ENCODE assay signal across 15 cellular contexts in the genomic region with DNA sequence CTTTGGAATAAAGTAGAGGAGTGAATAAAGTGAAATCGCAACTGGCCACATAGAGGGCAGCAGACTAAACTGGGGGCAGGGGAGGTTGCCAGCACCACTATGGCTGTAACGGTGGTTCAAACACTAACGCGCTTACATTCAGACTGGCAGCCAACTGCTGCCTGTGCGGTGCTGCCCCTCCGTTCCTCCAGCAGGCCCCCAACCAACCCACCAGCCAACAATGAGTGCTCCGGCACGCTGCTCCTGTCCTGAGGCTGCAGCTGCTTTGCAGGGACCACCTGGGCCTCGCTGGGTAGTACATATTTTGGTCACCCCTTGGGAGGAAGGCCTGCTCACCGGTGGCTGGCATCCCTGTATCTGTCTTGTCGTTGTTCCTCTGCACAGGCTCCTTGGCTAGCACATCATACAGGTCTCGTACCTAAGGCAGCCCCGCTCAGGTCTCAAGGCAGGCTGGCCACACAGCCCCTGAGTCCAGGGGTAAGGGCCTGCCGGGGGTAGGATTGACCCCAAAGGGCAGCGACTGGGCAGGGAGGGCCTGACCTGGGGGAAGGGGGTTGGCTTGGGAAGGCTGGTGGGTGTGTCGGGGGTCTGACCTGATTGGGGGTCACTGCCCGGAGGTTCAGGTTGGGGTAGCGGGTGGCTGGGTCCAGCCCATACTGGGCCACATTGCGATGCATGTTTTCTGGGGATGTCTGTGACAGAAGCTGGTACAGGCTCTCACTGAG. TPM values are rescaled to one million over a fixed set of nuclear protein-coding genes. Genes with fewer than 3 reads are reported as not detected.
DNase-seq lines count a peak whose midpoint lies in the region; ATAC-seq lines count a peak whose summit lies in the region.
"Had no signal": no experiment of that assay in that cellular context is flagged by ENCODE, and none has a peak within 500 bp of the region (broad histone marks: within the 10 kb centered on the region; RNA-seq: fewer than 3 reads in every experiment).

No MANE protein-coding gene starts in this region.

- no peaks in the 10 kb centered on the region for H3K9me3 ChIP-seq in effector memory CD4-positive, alpha-beta T cell (ENCODE audit: control insufficient read depth, low read length)
- H3K9me3 ChIP-seq: heart right ventricle had no signal

- H3K4me3 ChIP-seq in effector memory CD4-positive, alpha-beta T cell (ENCODE audit: insufficient read depth, low read depth, low read length, poor library complexity, severe bottlenecking) = no peak overlapping the region
- H3K4me3 ChIP-seq: GM23248, heart right ventricle, neural progenitor cell had no signal

- H3K36me3 ChIP-seq in effector memory CD4-positive, alpha-beta T cell (ENCODE audit: control insufficient read depth, insufficient read depth, low read length) = peaks cover 33% of the 10 kb centered on the region
- H3K36me3 ChIP-seq: neural progenitor cell had no signal

- H3K4me1 ChIP-seq in effector memory CD4-positive, alpha-beta T cell (ENCODE audit: control insufficient read depth, insufficient read depth, low read length, poor library complexity, severe bottlenecking) = peaks cover 21% of the 10 kb centered on the region

- POLR2A ChIA-PET in T-cell (lab: Charles Lee) = interaction anchor here in 1 of 2 donors (0.6 to 1.5 kb wide), 2 partner anchors 8 to 14 kb away, joined by 3 to 16 read pairs; a partner anchor contains a TSS

- no peaks in the 10 kb centered on the region for H3K27me3 Mint-ChIP-seq in activated T-cell treated with anti-CD3 and anti-CD28 coated beads, Interleukin-2, amount 50 U/mL, for 24 hours
- no peaks in the 10 kb centered on the region for H3K27me3 Mint-ChIP-seq in T-cell

- no peaks in the 10 kb centered on the region for H3K9me3 Mint-ChIP-seq in activated T-cell treated with anti-CD3 and anti-CD28 coated beads, Interleukin-2, amount 50 U/mL, for 24 hours
- no peaks in the 10 kb centered on the region for H3K9me3 Mint-ChIP-seq in T-cell
- no peaks in the 10 kb centered on the region for H3K9me3 Mint-ChIP-seq in stimulated activated effector memory CD8-positive, alpha-beta T cell treated with anti-CD3 and anti-CD28 coated beads, Interleukin-12 subunit alpha, Interleukin-12 subunit beta, amount 100 ng/mL, for 72 hours
- H3K9me3 Mint-ChIP-seq: neural progenitor cell had no signal

- no peak for ATAC-seq in T-cell (replicated peaks in 1 of 4)
- no peak for ATAC-seq in stimulated activated effector memory CD8-positive, alpha-beta T cell treated with anti-CD3 and anti-CD28 coated beads, Interleukin-12 subunit alpha, Interleukin-12 subunit beta, amount 100 ng/mL, for 72 hours
- ATAC-seq: heart right ventricle, Right ventricle myocardium inferior had no signal

- CTCF ChIA-PET in T-cell (lab: Charles Lee) = no interaction called here

- peaks cover 36% of the 10 kb centered on the region for H3K4me1 Mint-ChIP-seq in activated T-cell treated with anti-CD3 and anti-CD28 coated beads, Interleukin-2, amount 50 U/mL, for 24 hours (ENCODE audit: low read depth)
- H3K4me1 Mint-ChIP-seq in T-cell = peaks cover 39 to 54% (median 49%) of the 10 kb centered on the region in 3 donors
- peaks cover 41% of the 10 kb centered on the region for H3K4me1 Mint-ChIP-seq in stimulated activated effector memory CD8-positive, alpha-beta T cell treated with anti-CD3 and anti-CD28 coated beads, Interleukin-12 subunit alpha, Interleukin-12 subunit beta, amount 100 ng/mL, for 72 hours

- peak overlapping the region; percentile 35 for H3K27ac ChIP-seq in effector memory CD4-positive, alpha-beta T cell (ENCODE audit: insufficient read depth, low read length, poor library complexity, severe bottlenecking)
- H3K27ac ChIP-seq: GM23248, heart right ventricle, neural progenitor cell had no signal

- H3K27ac Mint-ChIP-seq in activated T-cell treated with anti-CD3 and anti-CD28 coated beads, Interleukin-2, amount 50 U/mL, for 24 hours = peak overlapping the region; percentile 49
- H3K27ac Mint-ChIP-seq in T-cell = peak overlapping the region; percentile 88
- H3K27ac Mint-ChIP-seq in stimulated activated effector memory CD8-positive, alpha-beta T cell treated with anti-CD3 and anti-CD28 coated beads, Interleukin-12 subunit alpha, Interleukin-12 subunit beta, amount 100 ng/mL, for 72 hours = peak overlapping the region; percentile 87

- H3K27me3 ChIP-seq in effector memory CD4-positive, alpha-beta T cell (replicated peaks; ENCODE audit: control insufficient read depth, insufficient read depth, low read length, poor library complexity, severe bottlenecking) = no peaks in the 10 kb centered on the region
- H3K27me3 ChIP-seq: heart right ventricle, neural progenitor cell had no signal

- H3K36me3 Mint-ChIP-seq in activated T-cell treated with anti-CD3 and anti-CD28 coated beads, Interleukin-2, amount 50 U/mL, for 24 hours (ENCODE audit: low read depth) = peaks cover 65% of the 10 kb centered on the region
- H3K36me3 Mint-ChIP-seq in T-cell = peaks cover 24% of the 10 kb centered on the region
- peaks cover 48% of the 10 kb centered on the region for H3K36me3 Mint-ChIP-seq in stimulated activated effector memory CD8-positive, alpha-beta T cell treated with anti-CD3 and anti-CD28 coated beads, Interleukin-12 subunit alpha, Interleukin-12 subunit beta, amount 100 ng/mL, for 72 hours

- H3K4me3 Mint-ChIP-seq in activated T-cell treated with anti-CD3 and anti-CD28 coated beads, Interleukin-2, amount 50 U/mL, for 24 hours = no peak overlapping the region
- H3K4me3 Mint-ChIP-seq in T-cell = peak overlapping the region in 1 of 3 donors; percentile 65
- peak overlapping the region; percentile 16 for H3K4me3 Mint-ChIP-seq in stimulated activated effector memory CD8-positive, alpha-beta T cell treated with anti-CD3 and anti-CD28 coated beads, Interleukin-12 subunit alpha, Interleukin-12 subunit beta, amount 100 ng/mL, for 72 hours

- no peak for DNase-seq in activated T-cell treated with anti-CD3 and anti-CD28 coated beads, Interleukin-2, amount 50 U/mL, for 24 hours
- DNase-seq in activated T-cell treated with anti-CD3 and anti-CD28 coated beads for 4 hours = no peak
- DNase-seq in T-cell = no peak
- DNase-seq in effector memory CD4-positive, alpha-beta T cell = no peak
- DNase-seq in stimulated activated effector memory CD8-positive, alpha-beta T cell treated with anti-CD3 and anti-CD28 coated beads, Interleukin-12 subunit alpha, Interleukin-12 subunit beta, amount 100 ng/mL, for 72 hours (ENCODE audit: low spot score in 2 of 2) = peak in 1 of 2 donors; percentile 49
- DNase-seq in NCI-H2107 (lab: John Stamatoyannopoulos, UW) = no peak
- no peak for DNase-seq in stimulated activated naive CD4-positive, alpha-beta T cell (lab: John Stamatoyannopoulos, UW)
- no peak for DNase-seq in NCI-H2227 (lab: John Stamatoyannopoulos, UW; ENCODE audit: unreplicated experiment)
- DNase-seq: ACHN, GM23248, heart right ventricle, NCI-H1930, NCI-H510A treated with DMSO at 0.1 percent for 48 hours had no signal

RNA-seq across cellular contexts. Expression of a gene that starts 6.3 kb away (rescaled TPM):
- 100 to 1,000 TPM in 1 of 5 donors, 10 to 100 TPM in 4; 81.9 to 108 (median 89.5) TPM for total RNA-seq in T-cell

RNA-seq across cellular contexts. Expression of a gene that starts 8.7 kb away (rescaled TPM):
- total RNA-seq in T-cell = 10 to 100 TPM; 21.1 to 36.7 (median 23.7) TPM

RNA-seq across cellular contexts. Expression of a gene that starts 8.8 kb away (rescaled TPM):
- 1 to 10 TPM in 1 of 5 donors, under 1 TPM in 4; 0.07 to 1.5 (median 0.38) TPM for total RNA-seq in T-cell

RNA-seq across cellular contexts. Expression of a gene that starts 33.8 kb away (rescaled TPM):
- total RNA-seq in T-cell = 10 to 100 TPM; 14.1 to 21.2 (median 19.5) TPM
